Comparison of ENCODE assay signal across 1 cellular context in the genomic region with DNA sequence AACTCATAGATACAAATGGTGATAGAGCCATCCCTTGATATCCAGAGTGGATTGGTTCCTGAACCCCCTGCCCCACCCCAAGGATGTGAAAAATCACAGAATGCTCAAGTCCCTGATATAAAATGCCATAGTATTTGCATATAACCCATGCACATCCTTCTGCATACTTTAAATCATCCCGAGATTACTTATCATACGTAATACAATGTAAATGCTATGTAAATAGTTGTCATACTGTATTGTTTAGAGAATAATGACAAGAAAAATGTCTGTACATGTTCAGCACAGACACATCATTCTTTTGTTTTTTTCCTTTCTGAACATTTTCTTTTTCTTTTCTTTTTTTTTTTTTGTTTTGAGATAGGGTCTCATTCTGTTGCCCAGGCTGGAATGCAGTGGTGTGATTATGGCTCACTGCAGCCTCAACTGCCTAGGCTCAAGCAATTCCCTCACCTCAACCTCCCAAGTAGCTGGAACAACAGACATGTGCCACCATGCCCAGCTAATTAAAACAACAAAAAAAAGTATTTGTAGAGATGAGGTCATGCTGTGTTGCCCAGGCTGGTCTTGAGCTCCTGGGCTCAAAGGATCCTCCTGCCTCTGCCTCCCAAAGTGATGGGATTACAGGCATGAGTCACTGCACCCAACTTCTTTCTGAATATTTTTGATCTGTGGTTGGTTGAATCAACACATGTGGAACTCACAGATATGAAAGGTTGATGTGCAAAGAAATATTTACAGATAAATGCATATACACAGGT.
TF ChIP-seq lines count a peak whose summit lies in the region.

No MANE protein-coding gene starts in this region.

TF ChIP-seq in HepG2, 621 proteins besides CTCF, POLR2A, EP300 and RAD21:
- TF ChIP-seq FOXP1 (IDR thresholded peaks at IDR 0.05) = no peak
- no peak for TF ChIP-seq FOXP1 (CRISPR knock-in tag; IDR thresholded peaks at IDR 0.05)
- TF ChIP-seq SP2 (CRISPR knock-in tag; IDR thresholded peaks at IDR 0.05) = no peak
- no peak for TF ChIP-seq ZNF543 (CRISPR knock-in tag; IDR thresholded peaks at IDR 0.05)
- no peak for TF ChIP-seq ZNF619 (CRISPR knock-in tag; IDR thresholded peaks at IDR 0.05)
- no peak for TF ChIP-seq PRMT3 (CRISPR knock-in tag; IDR thresholded peaks at IDR 0.05; ENCODE audit: borderline replicate concordance, low read depth)
- TF ChIP-seq LCORL (IDR thresholded peaks at IDR 0.05) = no peak
- 0 out of 2 replicates have a peak, but pooled peaks have one; percentile 5 for TF ChIP-seq LCORL (CRISPR knock-in tag; IDR thresholded peaks at IDR 0.05)
- TF ChIP-seq ATRX (CRISPR knock-in tag; IDR thresholded peaks at IDR 0.05; ENCODE audit: borderline replicate concordance) = no peak
- TF ChIP-seq TCF7L2 (IDR thresholded peaks at IDR 0.05; ENCODE audit: low read depth, low read length) = no peak
- no peak for TF ChIP-seq PAXIP1 (CRISPR knock-in tag; conservative IDR thresholded peaks at IDR 0.05)
TF ChIP-seq in HepG2: peak in this region for 1.
